ENCODE assay signal across 33 cellular contexts in genomic region chr12:118013283-118013682, GRCh38. TPM values are rescaled to one million over a fixed set of nuclear protein-coding genes. Genes with fewer than 3 reads are reported as not detected.
"Had no signal": no experiment of that assay in that cellular context is flagged by ENCODE, and none has a peak within 500 bp of the region (broad histone marks: within the 10 kb centered on the region; RNA-seq: fewer than 3 reads in every experiment).

No MANE protein-coding gene starts in this region.

- H3K27me3 Mint-ChIP-seq: activated CD4-positive, alpha-beta T cell treated with anti-CD3 and anti-CD28 coated beads for 36 hours; activated naive CD8-positive, alpha-beta T cell; activated T-cell treated with anti-CD3 and anti-CD28 coated beads, Interleukin-2, amount 50 U/mL, for 24 hours; activated T-helper 17 cell treated with anti-CD3 and anti-CD28 coated beads, Interleukin-2, amount 50 U/mL, for 72 hours; T-helper 17 cell had no signal

- H3K27ac Mint-ChIP-seq: activated CD4-positive, alpha-beta memory T cell treated with anti-CD3 and anti-CD28 coated beads for 36 hours; activated CD4-positive, alpha-beta T cell treated with anti-CD3 and anti-CD28 coated beads for 36 hours; activated CD4-positive, alpha-beta T cell treated with anti-CD3 and anti-CD28 coated beads, Interleukin-2, amount 10 ng/mL, durations not matched to agents 24 days and 14 days; activated naive CD8-positive, alpha-beta T cell; activated T-cell treated with anti-CD3 and anti-CD28 coated beads, Interleukin-2, amount 50 U/mL, for 24 hours; activated T-cell treated with anti-CD3 and anti-CD28 coated beads, Interleukin-2, amount 50 U/mL, for 72 hours; activated T-helper 17 cell treated with anti-CD3 and anti-CD28 coated beads, Interleukin-2, amount 50 U/mL, for 72 hours; T-helper 17 cell; T-helper 2 cell treated with Interferon-gamma antibody and Interleukin-4, amounts not matched to agents 5 μg/mL and 100 μg/mL, for 36 hours had no signal

- H3K4me3 ChIP-seq: colonic mucosa, gastroesophageal sphincter, heart right ventricle had no signal

- DNase-seq: activated CD4-positive, alpha-beta memory T cell treated with anti-CD3 and anti-CD28 coated beads for 36 hours; activated CD4-positive, alpha-beta T cell treated with anti-CD3 and anti-CD28 coated beads for 36 hours; activated CD4-positive, alpha-beta T cell treated with anti-CD3 and anti-CD28 coated beads, Interleukin-2, amount 10 ng/mL, durations not matched to agents 24 days and 14 days; activated CD4-positive, CD25-positive, alpha-beta regulatory T cell; activated CD4-positive, CD25-positive, alpha-beta regulatory T cell treated with anti-CD3 and anti-CD28 coated beads, Interleukin-2, amount 50 U/mL, for 72 hours; activated CD8-positive, alpha-beta memory T cell treated with anti-CD3 and anti-CD28 coated beads, Interleukin-2, amount 50 U/mL, for 48 hours; activated effector memory CD4-positive, alpha-beta T cell treated with Interleukin-2 at 50 U/mL for 16 hours; activated gamma-delta T cell treated with Interleukin-2 at 50 U/mL for 16 hours; activated naive CD4-positive, alpha-beta T cell treated with anti-CD3 and anti-CD28 coated beads, Interleukin-2, amount 50 U/mL, for 16 hours; activated naive CD4-positive, alpha-beta T cell treated with Interleukin-2 at 50 U/mL for 16 hours; activated T-cell treated with anti-CD3 and anti-CD28 coated beads for 4 hours; activated T-cell treated with anti-CD3 and anti-CD28 coated beads, Interleukin-2, amount 50 U/mL, for 24 hours; activated T-cell treated with anti-CD3 and anti-CD28 coated beads, Interleukin-2, amount 50 U/mL, for 72 hours; amniotic stem cell; anterior cingulate cortex; brain microvascular endothelial cell; caudate nucleus; colonic mucosa; effector CD8-positive, alpha-beta T cell; foreskin melanocyte; heart right ventricle; T-helper 1 cell; T-helper 17 cell; T1000 had no signal

- H3K36me3 Mint-ChIP-seq: activated naive CD8-positive, alpha-beta T cell had no signal

- H3K4me3 Mint-ChIP-seq: activated CD4-positive, alpha-beta memory T cell treated with anti-CD3 and anti-CD28 coated beads for 36 hours; activated CD4-positive, alpha-beta T cell treated with anti-CD3 and anti-CD28 coated beads for 36 hours; activated CD4-positive, alpha-beta T cell treated with anti-CD3 and anti-CD28 coated beads, Interleukin-2, amount 10 ng/mL, durations not matched to agents 24 days and 14 days; activated naive CD8-positive, alpha-beta T cell; activated T-cell treated with anti-CD3 and anti-CD28 coated beads, Interleukin-2, amount 50 U/mL, for 24 hours; activated T-cell treated with anti-CD3 and anti-CD28 coated beads, Interleukin-2, amount 50 U/mL, for 72 hours; activated T-helper 17 cell treated with anti-CD3 and anti-CD28 coated beads, Interleukin-2, amount 50 U/mL, for 72 hours; T-helper 17 cell; T-helper 2 cell treated with Interferon-gamma antibody and Interleukin-4, amounts not matched to agents 5 μg/mL and 100 μg/mL, for 36 hours had no signal

- H3K27me3 ChIP-seq: brain microvascular endothelial cell, colonic mucosa had no signal

- H3K9me3 Mint-ChIP-seq: activated CD4-positive, alpha-beta memory T cell treated with anti-CD3 and anti-CD28 coated beads for 36 hours; activated T-cell treated with anti-CD3 and anti-CD28 coated beads, Interleukin-2, amount 50 U/mL, for 24 hours; activated T-helper 17 cell treated with anti-CD3 and anti-CD28 coated beads, Interleukin-2, amount 50 U/mL, for 72 hours; T-helper 2 cell treated with Interferon-gamma antibody and Interleukin-4, amounts not matched to agents 5 μg/mL and 100 μg/mL, for 36 hours had no signal

- ATAC-seq: activated CD4-positive, alpha-beta T cell treated with anti-CD3 and anti-CD28 coated beads for 36 hours; activated T-cell treated with anti-CD3 and anti-CD28 coated beads, Interleukin-2, amount 50 U/mL, for 72 hours; activated T-helper 17 cell treated with anti-CD3 and anti-CD28 coated beads, Interleukin-2, amount 50 U/mL, for 72 hours; esophagus mucosa; gastroesophageal sphincter; heart right ventricle; T-helper 17 cell had no signal

- H3K27ac ChIP-seq: brain microvascular endothelial cell, colonic mucosa, gastroesophageal sphincter, heart right ventricle had no signal

- H3K36me3 ChIP-seq: brain microvascular endothelial cell, colonic mucosa, gastroesophageal sphincter, heart right ventricle had no signal

- H3K9me3 ChIP-seq: colonic mucosa, gastroesophageal sphincter, heart right ventricle had no signal

- FAIRE-seq: astrocyte, endometrium, endothelial cell of umbilical vein had no signal

RNA-seq across cellular contexts. Expression of gene KSR2, which starts 44.5 kb away (rescaled TPM):
- total RNA-seq: fibroblast of villous mesenchyme had no signal
